14 cellular contexts compared by ENCODE assay signal in genomic region chr13:93963266-93964131, GRCh38.
DNase-seq lines count a peak whose midpoint lies in the region; ATAC-seq, FAIRE-seq and TF ChIP-seq lines count a peak whose summit lies in the region.
"Had no signal": no experiment of that assay in that cellular context is flagged by ENCODE, and none has a peak within 500 bp of the region (broad histone marks: within the 10 kb centered on the region; RNA-seq: fewer than 3 reads in every experiment).

No MANE protein-coding gene starts in this region.

- TF ChIP-seq CTCF in tibial artery (IDR thresholded peaks at IDR 0.05), result no peak

- H3K9me3 ChIP-seq in tibial artery, result no peaks in the 10 kb centered on the region
- H3K9me3 ChIP-seq: thyroid gland had no signal

- no peak for ATAC-seq in HG02870 (IDR thresholded peaks at IDR 0.05; ENCODE audit: unreplicated experiment)
- ATAC-seq: naive thymus-derived CD4-positive, alpha-beta T cell had no signal

- no peaks in the 10 kb centered on the region for H3K36me3 ChIP-seq in tibial artery
- H3K36me3 ChIP-seq: thyroid gland had no signal

- no peak overlapping the region for H3K4me3 ChIP-seq in tibial artery
- H3K4me3 ChIP-seq: SK-N-MC, thyroid gland had no signal

- FAIRE-seq in GM19239 (lab: Jason Lieb, UNC), result no peak

- DNase-seq in DMS153 (lab: John Stamatoyannopoulos, UW) (peak; percentile 79), NCI-H1105 (lab: John Stamatoyannopoulos, UW) (peak; percentile 25), SW 1271 (lab: John Stamatoyannopoulos, UW) (peak; percentile 33 to 77), kidney tubule cell (ENCODE audit: low spot score) (peak; percentile 67), tibial artery (no peak), SKM-1 treated with dmso at 0.1 percent for 144 hours (lab: John Stamatoyannopoulos, UW; ENCODE audit: unreplicated experiment) (no peak), GM19239 (ENCODE audit: insufficient read length, low spot score) (no peak)
- DNase-seq: DND-41; hypothalamus; naive thymus-derived CD4-positive, alpha-beta T cell; stimulated activated CD4-positive, alpha-beta T cell treated with anti-CD3 and anti-CD28 coated beads, Interleukin-4, amount 100 ng/mL, for 1 hour; thyroid gland had no signal

- H3K27me3 ChIP-seq in tibial artery, result no peaks in the 10 kb centered on the region
- H3K27me3 ChIP-seq: thyroid gland had no signal

- H3K4me1 ChIP-seq in tibial artery, result peaks cover 0 to 8% (median 0%) of the 10 kb centered on the region in 4 donors
- H3K4me1 ChIP-seq: thyroid gland had no signal

- intact Hi-C loops in tibial artery (cut with DNase I; ENCODE audit: low total_unique reads), result no loop called here

- no peak overlapping the region for H3K27ac ChIP-seq in tibial artery
- H3K27ac ChIP-seq: SK-N-MC, thyroid gland had no signal

Comparison
In these comparisons a context has a peak if more than half of its experiments do, and no peak if none do; other contexts are left out.
1. DNase-seq: peak in DMS153 (single experiment), NCI-H1105 (single experiment), SW 1271 (2 of 2) and kidney tubule cell (single experiment); none in tibial artery (0 of 2), SKM-1 treated with dmso at 0.1 percent for 144 hours (single experiment) and GM19239 (single experiment).